Comparison of ENCODE assay signal across 8 cellular contexts in the genomic region with DNA sequence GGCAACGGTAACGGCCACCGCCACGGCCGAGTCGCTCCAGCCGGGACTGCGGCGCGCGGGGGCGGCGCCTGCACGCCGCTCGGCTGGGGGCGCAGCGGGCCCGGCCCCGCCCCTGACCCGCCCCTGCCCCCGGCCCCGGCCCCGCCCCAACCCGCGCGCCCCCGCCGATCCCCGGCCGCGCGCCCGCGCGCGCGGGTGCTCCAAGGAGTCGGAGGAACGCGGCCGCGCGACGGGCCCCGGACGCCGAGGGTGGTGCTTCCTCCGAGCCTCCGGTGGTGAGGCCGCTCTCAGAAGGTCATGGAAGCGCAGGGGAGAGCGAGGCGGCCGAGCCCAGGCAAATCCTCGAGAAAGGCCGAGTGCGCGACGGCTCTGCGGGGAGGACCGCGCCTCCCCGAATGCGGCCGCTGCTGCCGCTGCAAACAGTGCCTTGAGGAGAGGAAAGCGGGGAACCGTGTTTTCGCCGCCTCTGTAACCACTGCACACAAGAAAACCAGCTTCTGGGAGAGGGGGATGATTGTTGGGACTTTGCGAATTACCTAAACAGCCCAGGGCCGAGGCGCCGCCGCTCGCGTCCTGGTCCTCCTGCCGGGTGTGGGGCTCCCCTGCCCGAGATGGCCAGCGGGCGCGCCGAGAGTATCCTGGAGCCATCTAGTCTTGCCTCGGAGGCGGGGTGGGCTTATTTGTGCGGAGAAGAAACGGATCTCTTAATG. TPM values are rescaled to one million over a fixed set of nuclear protein-coding genes. Genes with fewer than 3 reads are reported as not detected.
DNase-seq lines count a peak whose midpoint lies in the region; ATAC-seq, FAIRE-seq and TF ChIP-seq lines count a peak whose summit lies in the region.

A gene with protein sequence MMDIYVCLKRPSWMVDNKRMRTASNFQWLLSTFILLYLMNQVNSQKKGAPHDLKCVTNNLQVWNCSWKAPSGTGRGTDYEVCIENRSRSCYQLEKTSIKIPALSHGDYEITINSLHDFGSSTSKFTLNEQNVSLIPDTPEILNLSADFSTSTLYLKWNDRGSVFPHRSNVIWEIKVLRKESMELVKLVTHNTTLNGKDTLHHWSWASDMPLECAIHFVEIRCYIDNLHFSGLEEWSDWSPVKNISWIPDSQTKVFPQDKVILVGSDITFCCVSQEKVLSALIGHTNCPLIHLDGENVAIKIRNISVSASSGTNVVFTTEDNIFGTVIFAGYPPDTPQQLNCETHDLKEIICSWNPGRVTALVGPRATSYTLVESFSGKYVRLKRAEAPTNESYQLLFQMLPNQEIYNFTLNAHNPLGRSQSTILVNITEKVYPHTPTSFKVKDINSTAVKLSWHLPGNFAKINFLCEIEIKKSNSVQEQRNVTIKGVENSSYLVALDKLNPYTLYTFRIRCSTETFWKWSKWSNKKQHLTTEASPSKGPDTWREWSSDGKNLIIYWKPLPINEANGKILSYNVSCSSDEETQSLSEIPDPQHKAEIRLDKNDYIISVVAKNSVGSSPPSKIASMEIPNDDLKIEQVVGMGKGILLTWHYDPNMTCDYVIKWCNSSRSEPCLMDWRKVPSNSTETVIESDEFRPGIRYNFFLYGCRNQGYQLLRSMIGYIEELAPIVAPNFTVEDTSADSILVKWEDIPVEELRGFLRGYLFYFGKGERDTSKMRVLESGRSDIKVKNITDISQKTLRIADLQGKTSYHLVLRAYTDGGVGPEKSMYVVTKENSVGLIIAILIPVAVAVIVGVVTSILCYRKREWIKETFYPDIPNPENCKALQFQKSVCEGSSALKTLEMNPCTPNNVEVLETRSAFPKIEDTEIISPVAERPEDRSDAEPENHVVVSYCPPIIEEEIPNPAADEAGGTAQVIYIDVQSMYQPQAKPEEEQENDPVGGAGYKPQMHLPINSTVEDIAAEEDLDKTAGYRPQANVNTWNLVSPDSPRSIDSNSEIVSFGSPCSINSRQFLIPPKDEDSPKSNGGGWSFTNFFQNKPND (minus strand): TSS at position 48 of the 710 bp plus-strand sequence. CDS start 25,999 bp downstream, outside the sequence.

- POLR2A ChIA-PET in CD4-positive, alpha-beta memory T cell (lab: Charles Lee; ENCODE audit: partially characterized antibody), result no interaction called here
- POLR2A ChIA-PET in activated CD4-positive, alpha-beta T cell treated with anti-CD3 and anti-CD28 coated beads for 36 hours (lab: Charles Lee), result interaction anchor here (0.6 kb wide), 1 partner anchor 113 kb away, joined by 3 read pairs; no protein-coding TSS in a partner anchor

- peaks cover 40 to 47% of the 10 kb centered on the region in 2 donors for H3K27me3 Mint-ChIP-seq in CD4-positive, alpha-beta memory T cell
- peaks cover 52% of the 10 kb centered on the region for H3K27me3 Mint-ChIP-seq in activated CD4-positive, alpha-beta T cell treated with anti-CD3 and anti-CD28 coated beads for 36 hours

- no peaks in the 10 kb centered on the region for H3K9me3 ChIP-seq in CD4-positive, alpha-beta memory T cell (ENCODE audit: control insufficient read depth in 1 of 2, low read length in 2 of 2)
- no peaks in the 10 kb centered on the region for H3K9me3 ChIP-seq in colonic mucosa
- H3K9me3 ChIP-seq in keratinocyte (ENCODE audit: control insufficient read depth, low read depth, low read length), result no peaks in the 10 kb centered on the region
- H3K9me3 ChIP-seq in small intestine (ENCODE audit: control insufficient read depth, low read depth), result no peaks in the 10 kb centered on the region

- intact Hi-C loops in CD4-positive, alpha-beta memory T cell (cut with micrococcal nuclease), result no loop called here
- intact Hi-C loops in activated CD4-positive, alpha-beta T cell treated with anti-CD3 and anti-CD28 coated beads for 36 hours (cut with DNase I, micrococcal nuclease), result loop anchor here (2.0 to 5.0 kb wide), 3 partner anchors 116 to 251 kb away; no protein-coding TSS in a partner anchor
- intact Hi-C loops in colonic mucosa (cut with DNase I), result no loop called here

- H3K4me1 Mint-ChIP-seq in CD4-positive, alpha-beta memory T cell, result peaks cover 5 to 19% (median 12%) of the 10 kb centered on the region in 4 donors
- peaks cover 10% of the 10 kb centered on the region for H3K4me1 Mint-ChIP-seq in activated CD4-positive, alpha-beta T cell treated with anti-CD3 and anti-CD28 coated beads for 36 hours

- no peaks in the 10 kb centered on the region for H4K20me1 ChIP-seq in keratinocyte (ENCODE audit: control insufficient read depth, extremely low read depth, insufficient read depth, low read length)

- H3K9me1 ChIP-seq in keratinocyte (ENCODE audit: control insufficient read depth, extremely low read depth, insufficient read depth, low read length), result no peaks in the 10 kb centered on the region

- H2AFZ ChIP-seq in keratinocyte (ENCODE audit: control insufficient read depth, low read length), result peak within 1 kb of the TSS; percentile 54

- DNase-seq in CD4-positive, alpha-beta memory T cell, result peak in 4 of 5 donors; percentile 24 to 40 (median 30)
- DNase-seq in NCI-H1417 (lab: John Stamatoyannopoulos, UW) (peak; percentile 94 to 96 (median 95)), colonic mucosa (peak; percentile 43), keratinocyte (ENCODE audit: low read depth, low spot score) (no peak), small intestine (peak; percentile 11), SIG-M5 treated with dmso at 0.1 percent for 504 hours (lab: John Stamatoyannopoulos, UW; ENCODE audit: unreplicated experiment) (no peak)
- DNase-seq in activated CD4-positive, alpha-beta T cell treated with anti-CD3 and anti-CD28 coated beads for 36 hours, result peak; percentile 77

- H3K4me3 Mint-ChIP-seq in CD4-positive, alpha-beta memory T cell, result peak within 1 kb of the TSS; percentile 76 to 91 (median 84)
- H3K4me3 Mint-ChIP-seq in activated CD4-positive, alpha-beta T cell treated with anti-CD3 and anti-CD28 coated beads for 36 hours, result peak within 1 kb of the TSS; percentile 72

- WGBS in small intestine, 3 donors, result 1% methylated on average over 60 to 88 of the region's 88 CpGs

- peak; percentile 59 for ATAC-seq in GM21576 (IDR thresholded peaks at IDR 0.05; ENCODE audit: unreplicated experiment)
- peak; percentile 70 for ATAC-seq in activated CD4-positive, alpha-beta T cell treated with anti-CD3 and anti-CD28 coated beads for 36 hours

- H3K4me2 ChIP-seq in keratinocyte (ENCODE audit: control insufficient read depth, extremely low read depth, insufficient read depth, low read depth, low read length), result peak within 1 kb of the TSS; percentile 85

- TF ChIP-seq CTCF in colonic mucosa (IDR thresholded peaks at IDR 0.05), result no peak
- no peak for TF ChIP-seq CTCF in keratinocyte (optimal IDR thresholded peaks at IDR 0.05 in 1 of 3, IDR thresholded peaks at IDR 0.05 in 1 of 3, conservative IDR thresholded peaks at IDR 0.05 in 1 of 3; ENCODE audit: extremely low read depth in 1 of 3, insufficient read depth in 2 of 3, low read length in 3 of 3)

- FAIRE-seq in keratinocyte (lab: Jason Lieb, UNC) (no peak), small intestine (lab: Jason Lieb, UNC) (no peak)

- H3K36me3 ChIP-seq in CD4-positive, alpha-beta memory T cell (ENCODE audit: insufficient read depth, low read length), result no peaks in the 10 kb centered on the region
- no peaks in the 10 kb centered on the region for H3K36me3 ChIP-seq in colonic mucosa
- no peaks in the 10 kb centered on the region for H3K36me3 ChIP-seq in keratinocyte (ENCODE audit: control insufficient read depth in 2 of 2, extremely low read depth in 1 of 2, insufficient read depth in 2 of 2, low read length in 2 of 2)
- no peaks in the 10 kb centered on the region for H3K36me3 ChIP-seq in small intestine (ENCODE audit: control insufficient read depth in 2 of 2, insufficient read depth in 2 of 2, low read length in 2 of 2)

- H3K36me3 Mint-ChIP-seq in CD4-positive, alpha-beta memory T cell, result peaks cover 0 to 2% of the 10 kb centered on the region in 2 donors
- no peaks in the 10 kb centered on the region for H3K36me3 Mint-ChIP-seq in activated CD4-positive, alpha-beta T cell treated with anti-CD3 and anti-CD28 coated beads for 36 hours (ENCODE audit: low read depth)

- CTCF ChIA-PET in CD4-positive, alpha-beta memory T cell (lab: Charles Lee; ENCODE audit: partially characterized antibody), result no interaction called here
- CTCF ChIA-PET in activated CD4-positive, alpha-beta T cell treated with anti-CD3 and anti-CD28 coated beads for 36 hours (lab: Charles Lee), result interaction anchor here (0.7 kb wide), 1 partner anchor 470 kb away, joined by 4 read pairs; no protein-coding TSS in a partner anchor

- H3K79me2 ChIP-seq in keratinocyte (ENCODE audit: control insufficient read depth, insufficient read depth, low read length), result no peaks in the 10 kb centered on the region

- H3K9ac ChIP-seq in colonic mucosa (ENCODE audit: low read depth in 2 of 2, low read length in 2 of 2), result peak within 1 kb of the TSS; percentile 55 to 81
- H3K9ac ChIP-seq in keratinocyte (ENCODE audit: control insufficient read depth, extremely low read depth, insufficient read depth, low read length), result peak within 1 kb of the TSS; percentile 72

- dilution Hi-C loops in keratinocyte (cut with MboI; ENCODE audit: extremely low pct_ligation_motif_present, low sequenced_read_pairs), result no loop called here

- peaks cover 19% of the 10 kb centered on the region for H3K27me3 ChIP-seq in CD4-positive, alpha-beta memory T cell (ENCODE audit: insufficient read depth, low read length)
- peaks cover 17% of the 10 kb centered on the region for H3K27me3 ChIP-seq in colonic mucosa
- H3K27me3 ChIP-seq in keratinocyte (ENCODE audit: control insufficient read depth, extremely low read depth, insufficient read depth, low read length), result peaks cover 9% of the 10 kb centered on the region
- H3K27me3 ChIP-seq in small intestine (ENCODE audit: control insufficient read depth in 2 of 2, insufficient read depth in 2 of 2, low read length in 2 of 2), result peaks cover 7 to 8% of the 10 kb centered on the region in 2 donors

- H3K27ac ChIP-seq in CD4-positive, alpha-beta memory T cell (ENCODE audit: low read depth, low read length), result no peak within 1 kb of the TSS
- H3K27ac ChIP-seq in colonic mucosa, result peak within 1 kb of the TSS; percentile 85
- no peak within 1 kb of the TSS for H3K27ac ChIP-seq in keratinocyte (ENCODE audit: control insufficient read depth, insufficient read depth, low read length)
- H3K27ac ChIP-seq in small intestine (ENCODE audit: low read depth in 1 of 2, low read length in 1 of 2), result peak within 1 kb of the TSS in 1 of 2 donors; percentile 93

- peaks cover 14% of the 10 kb centered on the region for H3K4me1 ChIP-seq in CD4-positive, alpha-beta memory T cell (ENCODE audit: insufficient read depth, low read length)
- no peaks in the 10 kb centered on the region for H3K4me1 ChIP-seq in colonic mucosa
- H3K4me1 ChIP-seq in keratinocyte (ENCODE audit: control insufficient read depth, extremely low read depth, insufficient read depth, low read length), result peaks cover 7% of the 10 kb centered on the region
- no peaks in the 10 kb centered on the region for H3K4me1 ChIP-seq in small intestine (ENCODE audit: control insufficient read depth in 2 of 2, insufficient read depth in 1 of 2, low read depth in 1 of 2, low read length in 1 of 2)

- H3K27ac Mint-ChIP-seq in CD4-positive, alpha-beta memory T cell, result peak within 1 kb of the TSS in 3 of 7 donors; percentile 9 to 62 (median 11)
- no peak within 1 kb of the TSS for H3K27ac Mint-ChIP-seq in activated CD4-positive, alpha-beta T cell treated with anti-CD3 and anti-CD28 coated beads for 36 hours

- peaks cover 0 to 2% (median 0%) of the 10 kb centered on the region in 8 donors for H3K9me3 Mint-ChIP-seq in CD4-positive, alpha-beta memory T cell
- H3K9me3 Mint-ChIP-seq in activated CD4-positive, alpha-beta T cell treated with anti-CD3 and anti-CD28 coated beads for 36 hours (ENCODE audit: low read depth), result no peaks in the 10 kb centered on the region

- peak within 1 kb of the TSS in 1 of 2 donors; percentile 24 for H3K4me3 ChIP-seq in CD4-positive, alpha-beta memory T cell (ENCODE audit: low read length in 2 of 2)
- H3K4me3 ChIP-seq in colonic mucosa (peak within 1 kb of the TSS; percentile 48), keratinocyte (ENCODE audit: control insufficient read depth in 2 of 3, extremely low read depth in 1 of 3, insufficient read depth in 2 of 3, low read depth in 1 of 3, low read length in 3 of 3) (peak within 1 kb of the TSS; percentile 68 to 83 (median 80)), small intestine (ENCODE audit: low read depth in 1 of 2, low read length in 2 of 2) (peak within 1 kb of the TSS; percentile 48 to 58)

RNA-seq across cellular contexts. Expression of the gene that starts here (rescaled TPM):
- under 1 TPM; 0.23 to 0.42 TPM for total RNA-seq in CD4-positive, alpha-beta memory T cell
- not detected for polyA plus RNA-seq in CD4-positive, alpha-beta memory T cell
- under 1 TPM; 0.09 to 0.14 TPM for total RNA-seq in activated CD4-positive, alpha-beta T cell treated with anti-CD3 and anti-CD28 coated beads for 36 hours
- 10 to 100 TPM in 1 of 2 donors, 1 to 10 TPM in 1; 7.0 to 10.3 TPM for total RNA-seq in colonic mucosa
- polyA plus RNA-seq in keratinocyte (1.00 to 1.1 TPM (median 1.0 TPM) in 3 replicates), small intestine (10 to 100 TPM in 1 of 3 donors, under 1 TPM in 2; 0.67 to 13.2 (median 0.81) TPM)
- 0.24 TPM for polyA plus RNA-seq in keratinocyte (2011; ENCODE audit: low read depth)
- polyA plus RNA-seq in keratinocyte (2011; cell fraction: cytosol; rRNA removed), result 0.40 and 0.90 TPM in 2 replicates
- polyA plus RNA-seq in keratinocyte (2011; cell fraction: nucleus; rRNA removed), result 2.1 and 2.4 TPM in 2 replicates
- polyA plus RNA-seq in keratinocyte (2012; ENCODE audit: low replicate concordance), result 0.48 and 1.1 TPM in 2 replicates
- 1.1 to 4.3 TPM (median 3.8 TPM) in 3 replicates for polyA minus RNA-seq in keratinocyte
- 1.9 TPM for polyA minus RNA-seq in keratinocyte (2011; cell fraction: cytosol; rRNA and poly(A)+ RNA removed)
- 5.4 and 10.6 TPM in 2 replicates for polyA minus RNA-seq in keratinocyte (2011; cell fraction: nucleus; rRNA and poly(A)+ RNA removed)

Comparison
In these comparisons a context has a peak if more than half of its experiments do, and no peak if none do; other contexts are left out.
1. RNA of the gene that starts here (total RNA-seq): 7.0 to 10.3 TPM in colonic mucosa; 0.23 to 0.42 TPM in CD4-positive, alpha-beta memory T cell and 0.09 to 0.14 TPM in activated CD4-positive, alpha-beta T cell treated with anti-CD3 and anti-CD28 coated beads for 36 hours; every median in the first group is over 4 times any median in the second.
2. Peak in DNase-seq in CD4-positive, alpha-beta memory T cell; RNA of the gene not detected or under 1 TPM.
3. Peak in DNase-seq and ATAC-seq in activated CD4-positive, alpha-beta T cell treated with anti-CD3 and anti-CD28 coated beads for 36 hours; RNA of the gene not detected or under 1 TPM.
4. DNase-seq: peak in NCI-H1417 (3 of 3), colonic mucosa (single experiment) and small intestine (single experiment); none in keratinocyte (single experiment) and SIG-M5 treated with dmso at 0.1 percent for 504 hours (single experiment).
5. intact Hi-C loops: an anchor here in activated CD4-positive, alpha-beta T cell treated with anti-CD3 and anti-CD28 coated beads for 36 hours (2.0 to 5.0 kb wide); none called in CD4-positive, alpha-beta memory T cell and colonic mucosa.